In the genomic region with DNA sequence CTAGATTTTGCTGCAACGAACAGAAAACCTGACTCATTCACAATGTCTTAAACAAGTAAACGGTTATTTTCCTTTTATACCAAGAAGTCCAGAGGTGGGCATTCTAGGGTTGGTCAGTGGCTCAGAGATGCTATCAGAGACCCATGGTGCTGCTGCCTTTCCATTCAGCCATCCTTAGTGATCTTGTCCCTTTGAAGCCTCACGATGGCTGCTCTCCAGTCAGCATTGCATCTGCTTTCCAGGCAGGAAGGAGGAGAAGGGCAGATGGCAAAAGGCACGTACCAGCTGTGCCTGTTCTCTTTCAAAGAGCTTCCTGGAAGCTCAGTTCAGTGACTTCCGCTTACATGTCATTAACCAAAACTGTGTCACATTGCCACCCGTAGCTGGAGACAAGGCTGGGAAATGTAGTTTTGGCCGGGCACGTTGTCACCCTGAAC, we compare ENCODE assay signal across 8 cellular contexts. TPM values are rescaled to one million over a fixed set of nuclear protein-coding genes. Genes with fewer than 3 reads are reported as not detected.
A peak's percentile ranks its signal among the peaks of the same experiment; 100 is the strongest.
DNase-seq lines count a peak whose midpoint lies in the region; ATAC-seq and TF ChIP-seq lines count a peak whose summit lies in the region.

No MANE protein-coding gene starts in this region.

- peaks cover 11 to 26% (median 16%) of the 10 kb centered on the region in 7 donors for H3K4me1 Mint-ChIP-seq in naive thymus-derived CD4-positive, alpha-beta T cell

- H2AFZ ChIP-seq in SK-N-SH (ENCODE audit: low read depth): no peak overlapping the region

- H3K27me3 ChIP-seq in BLaER1: no peaks in the 10 kb centered on the region
- no peaks in the 10 kb centered on the region for H3K27me3 ChIP-seq in SK-N-SH (ENCODE audit: insufficient read depth)
- no peaks in the 10 kb centered on the region for H3K27me3 ChIP-seq in ascending aorta
- H3K27me3 ChIP-seq in naive thymus-derived CD4-positive, alpha-beta T cell (ENCODE audit: control insufficient read depth in 2 of 2, insufficient read depth in 2 of 2, low read length in 2 of 2): no peaks in the 10 kb centered on the region
- H3K27me3 ChIP-seq in testis: no peaks in the 10 kb centered on the region

- peak; percentile 64 for DNase-seq in SK-N-SH
- peak in 1 of 2 donors; percentile 63 for DNase-seq in ascending aorta (ENCODE audit: low spot score in 2 of 2)
- peak in 8 of 9 donors; percentile 33 to 65 (median 58) for DNase-seq in naive thymus-derived CD4-positive, alpha-beta T cell
- no peak for DNase-seq in testis

- no peak for TF ChIP-seq POLR2A in testis (IDR thresholded peaks at IDR 0.05)

- no peaks in the 10 kb centered on the region for H3K9me2 ChIP-seq in SK-N-SH

- peaks cover 8% of the 10 kb centered on the region; the same call in 1 of the 2 replicates for H3K36me3 ChIP-seq in BLaER1
- no peaks in the 10 kb centered on the region for H3K36me3 ChIP-seq in SK-N-SH (replicated peaks in 1 of 2; ENCODE audit: control insufficient read depth in 1 of 2, insufficient read depth in 2 of 2, low read length in 1 of 2)
- no peaks in the 10 kb centered on the region for H3K36me3 ChIP-seq in ascending aorta
- no peaks in the 10 kb centered on the region for H3K36me3 ChIP-seq in naive thymus-derived CD4-positive, alpha-beta T cell (ENCODE audit: control insufficient read depth in 2 of 3, insufficient read depth in 3 of 3, low read length in 3 of 3)
- no peaks in the 10 kb centered on the region for H3K36me3 ChIP-seq in testis (ENCODE audit: low read depth, missing control alignments)

- 50% methylated on average over 8 of the region's 8 CpGs for WGBS in SK-N-SH (ENCODE audit: low lambda C conversion rate)
- WGBS in testis, 2 donors: 63 to 71% methylated on average over 8 of the region's 8 CpGs

- peaks cover 87% of the 10 kb centered on the region for H3K79me2 ChIP-seq in SK-N-SH (ENCODE audit: insufficient read depth)

- H3K4me1 ChIP-seq in BLaER1 (peaks cover 36% of the 10 kb centered on the region), SK-N-SH (ENCODE audit: control insufficient read depth in 1 of 2, insufficient read depth in 2 of 2, low read depth in 1 of 2, low read length in 1 of 2) (peaks cover 29 to 40% of the 10 kb centered on the region in 2 experiments), ascending aorta (peaks cover 8 to 27% of the 10 kb centered on the region in 2 donors), testis (peaks cover 35% of the 10 kb centered on the region)
- H3K4me1 ChIP-seq in naive thymus-derived CD4-positive, alpha-beta T cell (ENCODE audit: control insufficient read depth in 2 of 2, insufficient read depth in 2 of 2, low read length in 2 of 2): peaks cover 3 to 4% of the 10 kb centered on the region in 2 donors

- TF ChIP-seq CTCF in SK-N-SH (IDR thresholded peaks at IDR 0.05) (no peak), ascending aorta (IDR thresholded peaks at IDR 0.05) (no peak), testis (IDR thresholded peaks at IDR 0.05) (no peak)

- H3K9ac ChIP-seq in BLaER1: no peak overlapping the region
- H3K9ac ChIP-seq in SK-N-SH: no peak overlapping the region

- TF ChIP-seq EP300 in SK-N-SH (IDR thresholded peaks at IDR 0.05; ENCODE audit: borderline replicate concordance in 1 of 2, low read depth in 1 of 2, low read length in 1 of 2): peak in 1 of 2 experiments; percentile 72; a peak in 1 of 4 replicates

- H3K27ac Mint-ChIP-seq in naive thymus-derived CD4-positive, alpha-beta T cell: peak overlapping the region; percentile 79 to 98 (median 93)

- H3K4me2 ChIP-seq in BLaER1 (peak overlapping the region; percentile 70), SK-N-SH (peak overlapping the region; percentile 46; the same call in 1 of the 2 replicates)

- no peaks in the 10 kb centered on the region; the same call in 1 of the 2 replicates for H4K20me1 ChIP-seq in BLaER1
- peaks cover 4% of the 10 kb centered on the region; the same call in 1 of the 2 replicates for H4K20me1 ChIP-seq in SK-N-SH (ENCODE audit: insufficient read depth)

- H3K9me3 ChIP-seq in BLaER1 (no peaks in the 10 kb centered on the region), SK-N-SH (no peaks in the 10 kb centered on the region), ascending aorta (no peaks in the 10 kb centered on the region), testis (no peaks in the 10 kb centered on the region)
- no peaks in the 10 kb centered on the region for H3K9me3 ChIP-seq in naive thymus-derived CD4-positive, alpha-beta T cell (ENCODE audit: control insufficient read depth in 2 of 3, low read length in 3 of 3)

- TF ChIP-seq RAD21 in SK-N-SH (IDR thresholded peaks at IDR 0.05; ENCODE audit: low read length): no peak

- peak; percentile 79 for ATAC-seq in GM19043 (IDR thresholded peaks at IDR 0.05; ENCODE audit: low read depth, unreplicated experiment)
- peak; percentile 85 for ATAC-seq in HG03342 (IDR thresholded peaks at IDR 0.05; ENCODE audit: unreplicated experiment)
- ATAC-seq in naive thymus-derived CD4-positive, alpha-beta T cell: peak; percentile 92
- no peak for ATAC-seq in GM21367 (IDR thresholded peaks at IDR 0.05; ENCODE audit: unreplicated experiment)

- H3K4me3 ChIP-seq in BLaER1 (peak overlapping the region; percentile 34; the same call in 1 of the 2 replicates), SK-N-SH (ENCODE audit: low read depth in 2 of 2, low read length in 1 of 2) (no peak overlapping the region; a peak in 1 of 4 replicates), ascending aorta (no peak overlapping the region), testis (no peak overlapping the region)
- peak overlapping the region; percentile 59 for H3K4me3 ChIP-seq in naive thymus-derived CD4-positive, alpha-beta T cell (ENCODE audit: low read length)

- peaks cover 12% of the 10 kb centered on the region for H3F3A ChIP-seq in SK-N-SH (replicated peaks; ENCODE audit: insufficient read depth)

- peaks cover 0 to 2% (median 0%) of the 10 kb centered on the region in 5 donors for H3K27me3 Mint-ChIP-seq in naive thymus-derived CD4-positive, alpha-beta T cell

- H3K9me3 Mint-ChIP-seq in naive thymus-derived CD4-positive, alpha-beta T cell: peaks cover 0 to 2% (median 0%) of the 10 kb centered on the region in 11 donors

- POLR2A ChIA-PET in SK-N-SH (lab: Yijun Ruan, JAX): interaction anchor here (0.6 to 3.5 kb wide), 7 partner anchors 14 to 172 kb away, joined by 3 to 19 read pairs (median 5); a partner anchor contains a TSS
- POLR2A ChIA-PET in naive thymus-derived CD4-positive, alpha-beta T cell (lab: Charles Lee): interaction anchor here (0.9 to 4.1 kb wide), 8 partner anchors 10 to 171 kb away, joined by 3 to 44 read pairs (median 3); a partner anchor contains a TSS

- H3K27ac ChIP-seq in BLaER1 (peak overlapping the region; percentile 19; the same call in 1 of the 2 replicates), SK-N-SH (ENCODE audit: low read depth in 2 of 2, low read length in 1 of 2) (peak overlapping the region; percentile 29 to 96; a peak in 3 of 4 replicates), ascending aorta (peak overlapping the region; percentile 44 to 58), testis (peak overlapping the region; percentile 12 to 39)
- peak overlapping the region; percentile 67 for H3K27ac ChIP-seq in naive thymus-derived CD4-positive, alpha-beta T cell (ENCODE audit: low read depth, low read length)

- peaks cover 0 to 13% (median 0%) of the 10 kb centered on the region in 5 donors for H3K36me3 Mint-ChIP-seq in naive thymus-derived CD4-positive, alpha-beta T cell

- peak overlapping the region; percentile 62 to 90 (median 81) for H3K4me3 Mint-ChIP-seq in naive thymus-derived CD4-positive, alpha-beta T cell

- CTCF ChIA-PET in SK-N-SH (lab: Yijun Ruan, JAX): interaction anchor here (0.9 to 2.3 kb wide), 5 partner anchors 18 to 176 kb away, joined by 4 to 5 read pairs (median 4); no protein-coding TSS in a partner anchor
- CTCF ChIA-PET in naive thymus-derived CD4-positive, alpha-beta T cell (lab: Charles Lee): interaction anchor here (0.7 to 1.7 kb wide), 5 partner anchors 8 to 200 kb away, joined by 3 to 7 read pairs (median 4); no protein-coding TSS in a partner anchor

- intact Hi-C loops in ascending aorta (cut with DNase I) (no loop called here), testis (cut with DNase I; ENCODE audit: low total_unique reads) (no loop called here)
- intact Hi-C loops in naive thymus-derived CD4-positive, alpha-beta T cell (cut with micrococcal nuclease): loop anchor here (1.0 to 10.0 kb wide), 5 partner anchors 20 to 190 kb away; a partner anchor contains a TSS

TF ChIP-seq in SK-N-SH, 30 proteins besides CTCF, POLR2A, EP300 and RAD21 (continues in another document):
- TF ChIP-seq FOXM1 (IDR thresholded peaks at IDR 0.05; ENCODE audit: low read depth): no peak
- TF ChIP-seq YY1 (IDR thresholded peaks at IDR 0.05; ENCODE audit: low read depth): no peak
- TF ChIP-seq GABPA (IDR thresholded peaks at IDR 0.05; ENCODE audit: low read depth): peak; percentile 52
- TF ChIP-seq RCOR1 (IDR thresholded peaks at IDR 0.05; ENCODE audit: low read length): peak; percentile 67; the same call in 1 of the 2 replicates

RNA-seq across cellular contexts. Expression of a gene that starts 30.1 kb away (rescaled TPM):
- 4.1 and 5.4 TPM in 2 replicates for polyA plus RNA-seq in SK-N-SH (2012; rRNA removed)
- 2.6 and 2.9 TPM in 2 replicates for polyA plus RNA-seq in SK-N-SH (2012; cell fraction: cytosol; rRNA removed)
- 15.1 and 20.4 TPM in 2 replicates for polyA plus RNA-seq in SK-N-SH (2012; cell fraction: nucleus; rRNA removed)
- total RNA-seq in ascending aorta: 6.1 TPM
- 10 to 100 TPM; 13.3 to 44.3 (median 21.1) TPM for total RNA-seq in naive thymus-derived CD4-positive, alpha-beta T cell
- polyA plus RNA-seq in naive thymus-derived CD4-positive, alpha-beta T cell: 1 to 10 TPM; 3.2 to 4.7 TPM
- total RNA-seq in testis: 10 to 100 TPM; 36.1 to 45.8 TPM
- 17.1 TPM for polyA plus RNA-seq in testis (ENCODE audit: insufficient read depth, low read depth, low replicate concordance)

Comparison
In these comparisons a context has a peak if more than half of its experiments do, and no peak if none do; other contexts are left out.
1. H3K4me3 ChIP-seq: peak in BLaER1 (single experiment) and naive thymus-derived CD4-positive, alpha-beta T cell (single experiment); none in SK-N-SH (0 of 2), ascending aorta (0 of 2) and testis (0 of 2).
2. intact Hi-C loops: an anchor here in naive thymus-derived CD4-positive, alpha-beta T cell (1.0 to 10.0 kb wide); none called in ascending aorta and testis.
3. Peak in every context shown above with its lines, with median percentiles within 50 percentile points of each other: H3K27ac ChIP-seq.